Comparison of ENCODE assay signal across 15 cellular contexts in genomic region chr12:25495336-25496097, GRCh38. TPM values are rescaled to one million over a fixed set of nuclear protein-coding genes. Genes with fewer than 3 reads are reported as not detected.
A peak's percentile ranks its signal among the peaks of the same experiment; 100 is the strongest.
DNase-seq lines count a peak whose midpoint lies in the region; ATAC-seq and TF ChIP-seq lines count a peak whose summit lies in the region.
"Had no signal": no experiment of that assay in that cellular context is flagged by ENCODE, and none has a peak within 500 bp of the region (broad histone marks: within the 10 kb centered on the region; RNA-seq: fewer than 3 reads in every experiment).

No MANE protein-coding gene starts in this region.

- no peak overlapping the region for H3K27ac ChIP-seq in HEK293 (ENCODE audit: extremely low read depth, low read depth, low read length)
- H3K27ac ChIP-seq: BLaER1, coronary artery, neutrophil, tibial nerve had no signal

- TF ChIP-seq CTCF in HEK293 (tag by site-specific recombination; IDR thresholded peaks at IDR 0.05), result no peak

- peaks cover 6 to 13% (median 6%) of the 10 kb centered on the region in 3 donors for H3K4me1 Mint-ChIP-seq in T-cell

- H3K36me3 Mint-ChIP-seq in T-cell, result no peaks in the 10 kb centered on the region

- H3K27ac Mint-ChIP-seq in T-cell, result no peak overlapping the region

- no peaks in the 10 kb centered on the region for H3K27me3 Mint-ChIP-seq in T-cell

- H3K4me3 ChIP-seq in HEK293 (ENCODE audit: low read depth, low read length), result no peak overlapping the region
- H3K4me3 ChIP-seq: BLaER1, coronary artery, tibial nerve had no signal

- H3K36me3 ChIP-seq in HEK293 (ENCODE audit: control insufficient read depth in 2 of 2, insufficient read depth in 1 of 2, low read length in 2 of 2), result no peaks in the 10 kb centered on the region
- H3K36me3 ChIP-seq: BLaER1, neutrophil, tibial nerve had no signal

- POLR2A ChIA-PET in HEK293 (lab: Yijun Ruan, JAX), result no interaction called here
- POLR2A ChIA-PET in T-cell (lab: Charles Lee), result interaction anchor here in 1 of 2 donors (0.7 kb wide), 1 partner anchor 14 kb away, joined by 3 read pairs; no protein-coding TSS in a partner anchor

- H3K9me3 ChIP-seq in HEK293 (ENCODE audit: control insufficient read depth, insufficient read depth, low read depth, low read length), result no peaks in the 10 kb centered on the region
- H3K9me3 ChIP-seq: neutrophil had no signal

- peaks cover 0 to 3% (median 0%) of the 10 kb centered on the region in 3 donors for H3K9me3 Mint-ChIP-seq in T-cell

- no peak overlapping the region for H3K4me3 Mint-ChIP-seq in T-cell

- no peaks in the 10 kb centered on the region for H3K4me1 ChIP-seq in HEK293 (ENCODE audit: control insufficient read depth, insufficient read depth, low read length)
- H3K4me1 ChIP-seq: BLaER1 had no signal

- DNase-seq in A172 (ENCODE audit: low spot score), result peak; percentile 84
- DNase-seq in T1000 (lab: John Stamatoyannopoulos, UW), result peak; percentile 42
- peak; percentile 47 for DNase-seq in hepatic stellate cell (ENCODE audit: low spot score)
- DNase-seq in T-cell, result no peak
- DNase-seq in 8988T, result no peak
- DNase-seq: Karpas-422, NCI-H446 treated with DMSO at 0.1 percent for 48 hours had no signal

- CTCF ChIA-PET in HEK293 (lab: Yijun Ruan, JAX) (no interaction called here), T-cell (lab: Charles Lee) (no interaction called here)

- ATAC-seq in HG02678 (IDR thresholded peaks at IDR 0.05; ENCODE audit: unreplicated experiment) (no peak), T-cell (replicated peaks in 1 of 4) (no peak), GM21528 (IDR thresholded peaks at IDR 0.05; ENCODE audit: low FRiP score, unreplicated experiment) (no peak)

TF ChIP-seq in HEK293, 187 proteins besides CTCF, POLR2A, EP300 and RAD21:
- peak; percentile 40; the same call in 1 of the 2 replicates for TF ChIP-seq ZNF600 (tag by site-specific recombination; IDR thresholded peaks at IDR 0.05)
- no peak for TF ChIP-seq ZNF169 (tag by site-specific recombination; IDR thresholded peaks at IDR 0.05)
TF ChIP-seq in HEK293: peak in this region for 1.

RNA-seq across cellular contexts. Expression of gene LMNTD1, which starts 57.6 kb away (rescaled TPM):
- total RNA-seq in A172 (2014; rRNA removed; shearing (Covaris generic)), result not detected in 2 replicates
- total RNA-seq in T-cell, result not detected
- total RNA-seq: T-helper 2 cell treated with Interferon-gamma antibody and Interleukin-4, amounts not matched to agents 100 ng/mL and 5 ng/mL, for 36 hours; tibial nerve had no signal

Comparison
In these comparisons a context has a peak if more than half of its experiments do, and no peak if none do; other contexts are left out.
1. DNase-seq: peak in A172 (single experiment), T1000 (single experiment) and hepatic stellate cell (single experiment); none in T-cell (0 of 34) and 8988T (single experiment).